Comparison of ENCODE assay signal across 16 cellular contexts in the genomic region with DNA sequence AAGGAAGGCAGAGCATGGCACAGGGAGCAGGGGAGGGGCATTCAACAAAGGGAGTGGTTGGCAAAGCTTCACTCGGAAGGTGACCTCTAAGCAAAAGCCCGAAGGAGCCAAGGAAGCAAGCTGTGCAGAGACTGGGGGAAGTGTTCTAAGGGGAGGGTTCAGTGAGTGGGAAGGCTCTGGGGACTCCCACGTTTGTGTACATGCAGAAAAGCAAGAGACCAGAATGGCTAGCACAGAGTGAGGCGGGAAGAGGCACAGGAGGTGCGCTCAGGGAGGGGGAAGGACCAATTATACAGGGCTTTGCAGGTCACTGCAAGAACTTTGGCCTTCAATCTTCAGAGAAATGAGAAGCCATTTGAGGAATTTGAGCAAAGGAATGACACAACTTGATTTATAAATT. TPM values are rescaled to one million over a fixed set of nuclear protein-coding genes. Genes with fewer than 3 reads are reported as not detected.
DNase-seq lines count a peak whose midpoint lies in the region; ATAC-seq, FAIRE-seq and TF ChIP-seq lines count a peak whose summit lies in the region.
"Had no signal": no experiment of that assay in that cellular context is flagged by ENCODE, and none has a peak within 500 bp of the region (broad histone marks: within the 10 kb centered on the region; RNA-seq: fewer than 3 reads in every experiment).

No MANE protein-coding gene starts in this region.

- POLR2A ChIA-PET in RWPE1 (lab: Yijun Ruan, JAX; ENCODE audit: low non-redundant PET), result no interaction called here

- no peak overlapping the region for H4K12ac ChIP-seq in trophoblast cell (ENCODE audit: low read depth, low read length)

- no peak overlapping the region for H3K4me3 ChIP-seq in trophoblast cell (ENCODE audit: low read depth, low read length)
- H3K4me3 ChIP-seq: tibial artery had no signal

- H2BK5ac ChIP-seq in trophoblast cell (ENCODE audit: low read depth, low read length, poor library complexity), result no peak overlapping the region

- H3K79me2 ChIP-seq in trophoblast cell (ENCODE audit: control insufficient read depth, insufficient read depth, low read length, poor library complexity), result peaks cover 23% of the 10 kb centered on the region

- H3K14ac ChIP-seq in trophoblast cell (ENCODE audit: low read length), result no peak overlapping the region

- H2BK120ac ChIP-seq in trophoblast cell (ENCODE audit: insufficient read depth, low read length, poor library complexity), result no peak overlapping the region

- FAIRE-seq in GM12892 (lab: Jason Lieb, UNC), result no peak

- no peak overlapping the region for H2BK12ac ChIP-seq in trophoblast cell (ENCODE audit: low read length)

- no peak overlapping the region for H3K4me2 ChIP-seq in trophoblast cell (ENCODE audit: low read length)

- no CpG with 5 or more reads among the region's 5 CpGs for WGBS in trophoblast cell (ENCODE audit: extremely low coverage, insufficient coverage, insufficient read length)

- H3K4ac ChIP-seq in trophoblast cell (ENCODE audit: low read depth, low read length), result peak overlapping the region; percentile 87

- H3K27ac ChIP-seq in RWPE1 (0 out of 2 replicates have a peak overlapping the region, but pooled peaks have one; percentile 23), foreskin keratinocyte (no peak overlapping the region), trophoblast cell (ENCODE audit: low read depth, low read length) (no peak overlapping the region)
- H3K27ac ChIP-seq: tibial artery had no signal

- no peak overlapping the region for H2AK5ac ChIP-seq in trophoblast cell (ENCODE audit: low read length)

- peaks cover 2% of the 10 kb centered on the region for H3K9me3 ChIP-seq in trophoblast cell (ENCODE audit: insufficient read depth, low read depth, low read length)
- H3K9me3 ChIP-seq: tibial artery had no signal

- no peak overlapping the region for H4K91ac ChIP-seq in trophoblast cell (ENCODE audit: low read depth, low read length)

- H3K18ac ChIP-seq in trophoblast cell (ENCODE audit: low read length), result no peak overlapping the region

- DNase-seq in DMS 273 (lab: John Stamatoyannopoulos, UW; ENCODE audit: unreplicated experiment), result peak; percentile 84
- no peak for DNase-seq in RWPE1 (ENCODE audit: low spot score)
- DNase-seq in foreskin keratinocyte, result no peak
- no peak for DNase-seq in trophoblast cell
- no peak for DNase-seq in stimulated activated CD4-positive, alpha-beta T cell treated with anti-CD3 and anti-CD28 coated beads, Interleukin-2, amount 100 ng/mL, for 48 hours
- DNase-seq in GM12892 (ENCODE audit: insufficient read length), result no peak
- DNase-seq: activated CD4-positive, alpha-beta T cell treated with anti-CD3 and anti-CD28 coated beads for 1 hour; activated T-cell treated with anti-CD3 and anti-CD28 coated beads, Interleukin-2, amount 50 U/mL, for 1 hour; erythroblast; NCI-H1436 treated with DMSO at 0.1 percent for 48 hours; NCI-H510A; stimulated activated CD4-positive, alpha-beta T cell treated with anti-CD3 and anti-CD28 coated beads, Interleukin-15, amount 100 ng/mL, for 24 hours; tibial artery had no signal

- H3K4me1 ChIP-seq in foreskin keratinocyte (peaks cover 42% of the 10 kb centered on the region), trophoblast cell (ENCODE audit: control insufficient read depth in 1 of 2, insufficient read depth in 2 of 2, low read length in 2 of 2) (peaks cover 10 to 13% of the 10 kb centered on the region in 2 experiments)

- no peak overlapping the region for H3K9ac ChIP-seq in trophoblast cell (ENCODE audit: low read length)

- no peak for TF ChIP-seq CTCF in RWPE1 (conservative IDR thresholded peaks at IDR 0.05; ENCODE audit: low read depth)
- TF ChIP-seq CTCF in foreskin keratinocyte (conservative IDR thresholded peaks at IDR 0.05), result no peak

- peaks cover under 1 to 3% of the 10 kb centered on the region in 2 experiments for H3K36me3 ChIP-seq in trophoblast cell (ENCODE audit: control insufficient read depth in 1 of 2, insufficient read depth in 2 of 2, low read length in 2 of 2)
- H3K36me3 ChIP-seq: tibial artery had no signal

- TF ChIP-seq POLR2A in GM12892 (IDR thresholded peaks at IDR 0.05; ENCODE audit: low read depth, low read length), result no peak

- H3K23ac ChIP-seq in trophoblast cell (ENCODE audit: low read length), result no peak overlapping the region

- H3K27me3 ChIP-seq in foreskin keratinocyte (no peaks in the 10 kb centered on the region), trophoblast cell (ENCODE audit: insufficient read depth, low read length) (no peaks in the 10 kb centered on the region)
- H3K27me3 ChIP-seq: tibial artery had no signal

- ATAC-seq in foreskin keratinocyte (peak; percentile 18), GM21360 (IDR thresholded peaks at IDR 0.05; ENCODE audit: unreplicated experiment) (no peak), HG02763 (IDR thresholded peaks at IDR 0.05; ENCODE audit: unreplicated experiment) (no peak)
- ATAC-seq: Panc1 had no signal

- H3K79me1 ChIP-seq in trophoblast cell (ENCODE audit: low read length), result no peaks in the 10 kb centered on the region

- no peak overlapping the region for H4K8ac ChIP-seq in trophoblast cell (ENCODE audit: low read depth, low read length)

- peak overlapping the region; percentile 5 for H2AFZ ChIP-seq in trophoblast cell (ENCODE audit: insufficient read depth, low read length, poor library complexity)

- CTCF ChIA-PET in RWPE1 (lab: Yijun Ruan, JAX), result no interaction called here

RNA-seq across cellular contexts. Expression of gene ARHGAP21, which starts 7.4 kb away (rescaled TPM):
- total RNA-seq in foreskin keratinocyte, result 103 and 113 TPM in 2 replicates
- 21.2 and 23.9 TPM in 2 replicates for polyA plus RNA-seq in foreskin keratinocyte
- polyA plus RNA-seq in trophoblast cell (2013), result 65.0 and 66.8 TPM in 2 replicates
- 13.6 TPM for polyA plus RNA-seq in GM12892 (2012; ENCODE audit: missing spikeins)
